Comparison of ENCODE assay signal across 1 cellular context in the genomic region with DNA sequence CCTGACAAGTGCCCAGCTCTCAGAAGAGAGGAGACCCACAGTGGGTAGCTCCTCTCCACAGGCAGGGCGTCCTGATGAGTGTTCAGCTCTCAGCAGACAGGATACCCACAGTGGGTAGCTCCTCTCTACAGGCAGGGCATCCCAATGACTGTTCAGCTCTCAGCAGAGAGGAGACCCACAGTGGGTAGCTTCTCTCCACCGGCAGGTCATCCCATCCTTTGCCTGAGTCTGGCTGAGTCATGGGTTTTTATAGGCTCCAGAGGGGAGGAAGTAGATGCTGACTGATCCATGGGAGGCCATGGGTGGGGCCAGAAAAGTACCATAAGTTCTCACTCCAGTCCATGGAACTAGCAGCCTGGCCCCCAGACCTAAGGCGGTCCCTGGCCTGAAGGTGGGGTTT.
TF ChIP-seq lines count a peak whose summit lies in the region.

No MANE protein-coding gene starts in this region.

TF ChIP-seq in K562, 482 proteins besides CTCF, POLR2A, EP300 and RAD21 (continued from another document):
- TF ChIP-seq TEAD4 (IDR thresholded peaks at IDR 0.05; ENCODE audit: low read length) (no peak), TEAD4 (CRISPR knock-in tag; IDR thresholded peaks at IDR 0.05; ENCODE audit: borderline replicate concordance) (no peak), CCAR2 (IDR thresholded peaks at IDR 0.05; ENCODE audit: low read depth, low read length) (no peak), NEUROD1 (IDR thresholded peaks at IDR 0.05; ENCODE audit: borderline replicate concordance, low read depth, low read length, partially characterized antibody) (no peak), KLF13 (tag; IDR thresholded peaks at IDR 0.05; ENCODE audit: borderline replicate concordance, low read depth) (no peak), RBBP5 (IDR thresholded peaks at IDR 0.05; ENCODE audit: borderline replicate concordance, insufficient read depth, low read length, poor library complexity, severe bottlenecking) (no peak), CBX3 (IDR thresholded peaks at IDR 0.05; ENCODE audit: borderline replicate concordance in 1 of 2, low read length in 2 of 2) (peak in 1 of 2 experiments; percentile 63; a peak in 1 of 3 replicates), KDM2B (CRISPR knock-in tag; IDR thresholded peaks at IDR 0.05) (no peak), MYNN (IDR thresholded peaks at IDR 0.05) (no peak), MYNN (CRISPR knock-in tag; IDR thresholded peaks at IDR 0.05) (no peak), RBM15 (IDR thresholded peaks at IDR 0.05; ENCODE audit: insufficient read depth, low read length) (no peak), NFATC3 (IDR thresholded peaks at IDR 0.05) (no peak), TRIM28 (IDR thresholded peaks at IDR 0.05) (peak; percentile 48; the same call in 1 of the 2 replicates), ZC3H11A (IDR thresholded peaks at IDR 0.05; ENCODE audit: low read depth, low read length) (no peak), PHB (CRISPR knock-in tag; IDR thresholded peaks at IDR 0.05) (no peak), SMARCA5 (IDR thresholded peaks at IDR 0.05) (no peak), CBX5 (IDR thresholded peaks at IDR 0.05; ENCODE audit: borderline replicate concordance, low read depth) (0 out of 2 replicates have a peak, but pooled peaks have one; percentile 53), HMG20B (CRISPR knock-in tag; IDR thresholded peaks at IDR 0.05) (no peak), MED1 (CRISPR knock-in tag; IDR thresholded peaks at IDR 0.05; ENCODE audit: borderline replicate concordance) (no peak), ZNF316 (IDR thresholded peaks at IDR 0.05) (0 out of 2 replicates have a peak, but pooled peaks have one; percentile 5), CBFB (CRISPR knock-in tag; IDR thresholded peaks at IDR 0.05) (no peak)
- TF ChIP-seq, protein P1, sequence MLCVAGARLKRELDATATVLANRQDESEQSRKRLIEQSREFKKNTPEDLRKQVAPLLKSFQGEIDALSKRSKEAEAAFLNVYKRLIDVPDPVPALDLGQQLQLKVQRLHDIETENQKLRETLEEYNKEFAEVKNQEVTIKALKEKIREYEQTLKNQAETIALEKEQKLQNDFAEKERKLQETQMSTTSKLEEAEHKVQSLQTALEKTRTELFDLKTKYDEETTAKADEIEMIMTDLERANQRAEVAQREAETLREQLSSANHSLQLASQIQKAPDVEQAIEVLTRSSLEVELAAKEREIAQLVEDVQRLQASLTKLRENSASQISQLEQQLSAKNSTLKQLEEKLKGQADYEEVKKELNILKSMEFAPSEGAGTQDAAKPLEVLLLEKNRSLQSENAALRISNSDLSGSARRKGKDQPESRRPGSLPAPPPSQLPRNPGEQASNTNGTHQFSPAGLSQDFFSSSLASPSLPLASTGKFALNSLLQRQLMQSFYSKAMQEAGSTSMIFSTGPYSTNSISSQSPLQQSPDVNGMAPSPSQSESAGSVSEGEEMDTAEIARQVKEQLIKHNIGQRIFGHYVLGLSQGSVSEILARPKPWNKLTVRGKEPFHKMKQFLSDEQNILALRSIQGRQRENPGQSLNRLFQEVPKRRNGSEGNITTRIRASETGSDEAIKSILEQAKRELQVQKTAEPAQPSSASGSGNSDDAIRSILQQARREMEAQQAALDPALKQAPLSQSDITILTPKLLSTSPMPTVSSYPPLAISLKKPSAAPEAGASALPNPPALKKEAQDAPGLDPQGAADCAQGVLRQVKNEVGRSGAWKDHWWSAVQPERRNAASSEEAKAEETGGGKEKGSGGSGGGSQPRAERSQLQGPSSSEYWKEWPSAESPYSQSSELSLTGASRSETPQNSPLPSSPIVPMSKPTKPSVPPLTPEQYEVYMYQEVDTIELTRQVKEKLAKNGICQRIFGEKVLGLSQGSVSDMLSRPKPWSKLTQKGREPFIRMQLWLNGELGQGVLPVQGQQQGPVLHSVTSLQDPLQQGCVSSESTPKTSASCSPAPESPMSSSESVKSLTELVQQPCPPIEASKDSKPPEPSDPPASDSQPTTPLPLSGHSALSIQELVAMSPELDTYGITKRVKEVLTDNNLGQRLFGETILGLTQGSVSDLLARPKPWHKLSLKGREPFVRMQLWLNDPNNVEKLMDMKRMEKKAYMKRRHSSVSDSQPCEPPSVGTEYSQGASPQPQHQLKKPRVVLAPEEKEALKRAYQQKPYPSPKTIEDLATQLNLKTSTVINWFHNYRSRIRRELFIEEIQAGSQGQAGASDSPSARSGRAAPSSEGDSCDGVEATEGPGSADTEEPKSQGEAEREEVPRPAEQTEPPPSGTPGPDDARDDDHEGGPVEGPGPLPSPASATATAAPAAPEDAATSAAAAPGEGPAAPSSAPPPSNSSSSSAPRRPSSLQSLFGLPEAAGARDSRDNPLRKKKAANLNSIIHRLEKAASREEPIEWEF (CRISPR knock-in tag; IDR thresholded peaks at IDR 0.05), result no peak
- TF ChIP-seq, protein P2, sequence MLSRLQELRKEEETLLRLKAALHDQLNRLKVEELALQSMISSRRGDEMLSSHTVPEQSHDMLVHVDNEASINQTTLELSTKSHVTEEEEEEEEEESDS (CRISPR knock-in tag; IDR thresholded peaks at IDR 0.05), result no peak
- TF ChIP-seq, protein P3, sequence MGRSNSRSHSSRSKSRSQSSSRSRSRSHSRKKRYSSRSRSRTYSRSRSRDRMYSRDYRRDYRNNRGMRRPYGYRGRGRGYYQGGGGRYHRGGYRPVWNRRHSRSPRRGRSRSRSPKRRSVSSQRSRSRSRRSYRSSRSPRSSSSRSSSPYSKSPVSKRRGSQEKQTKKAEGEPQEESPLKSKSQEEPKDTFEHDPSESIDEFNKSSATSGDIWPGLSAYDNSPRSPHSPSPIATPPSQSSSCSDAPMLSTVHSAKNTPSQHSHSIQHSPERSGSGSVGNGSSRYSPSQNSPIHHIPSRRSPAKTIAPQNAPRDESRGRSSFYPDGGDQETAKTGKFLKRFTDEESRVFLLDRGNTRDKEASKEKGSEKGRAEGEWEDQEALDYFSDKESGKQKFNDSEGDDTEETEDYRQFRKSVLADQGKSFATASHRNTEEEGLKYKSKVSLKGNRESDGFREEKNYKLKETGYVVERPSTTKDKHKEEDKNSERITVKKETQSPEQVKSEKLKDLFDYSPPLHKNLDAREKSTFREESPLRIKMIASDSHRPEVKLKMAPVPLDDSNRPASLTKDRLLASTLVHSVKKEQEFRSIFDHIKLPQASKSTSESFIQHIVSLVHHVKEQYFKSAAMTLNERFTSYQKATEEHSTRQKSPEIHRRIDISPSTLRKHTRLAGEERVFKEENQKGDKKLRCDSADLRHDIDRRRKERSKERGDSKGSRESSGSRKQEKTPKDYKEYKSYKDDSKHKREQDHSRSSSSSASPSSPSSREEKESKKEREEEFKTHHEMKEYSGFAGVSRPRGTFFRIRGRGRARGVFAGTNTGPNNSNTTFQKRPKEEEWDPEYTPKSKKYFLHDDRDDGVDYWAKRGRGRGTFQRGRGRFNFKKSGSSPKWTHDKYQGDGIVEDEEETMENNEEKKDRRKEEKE (IDR thresholded peaks at IDR 0.05; ENCODE audit: borderline replicate concordance in 1 of 2, control insufficient read depth in 1 of 2, low read depth in 2 of 2, low read length in 1 of 2), result no peak
